8 cellular contexts compared by ENCODE assay signal in genomic region chr9:124660341-124660801, GRCh38.
A peak's percentile ranks its signal among the peaks of the same experiment; 100 is the strongest.
DNase-seq lines count a peak whose midpoint lies in the region; ATAC-seq and TF ChIP-seq lines count a peak whose summit lies in the region.

No MANE protein-coding gene starts in this region.

- no peak for DNase-seq in activated T-cell treated with anti-CD3 and anti-CD28 coated beads, Interleukin-2, amount 50 U/mL, for 4 hours
- DNase-seq in activated T-cell treated with anti-CD3 and anti-CD28 coated beads, Interleukin-2, amount 50 U/mL, for 1 hour: no peak
- DNase-seq in NCI-H1694 (lab: John Stamatoyannopoulos, UW) (peak; percentile 10), foreskin fibroblast (peak; percentile 18 to 48), ovary (no peak), cortex of kidney (lab: John Stamatoyannopoulos, UW) (no peak)
- DNase-seq in activated CD8-positive, alpha-beta T cell treated with anti-CD3 and anti-CD28 coated beads, Interleukin-2, amount 10 ng/mL, durations not matched to agents 7 days and 5 days: no peak

- TF ChIP-seq POLR2A in ovary (IDR thresholded peaks at IDR 0.05): no peak

- peak overlapping the region; percentile 91 for H3K4me3 Mint-ChIP-seq in activated T-cell treated with anti-CD3 and anti-CD28 coated beads, Interleukin-2, amount 50 U/mL, for 4 hours
- peak overlapping the region; percentile 75 for H3K4me3 Mint-ChIP-seq in activated CD8-positive, alpha-beta T cell treated with anti-CD3 and anti-CD28 coated beads, Interleukin-2, amount 10 ng/mL, durations not matched to agents 7 days and 5 days

- H3K27me3 Mint-ChIP-seq in activated T-cell treated with anti-CD3 and anti-CD28 coated beads, Interleukin-2, amount 50 U/mL, for 4 hours (ENCODE audit: low read depth): peaks cover 20% of the 10 kb centered on the region
- H3K27me3 Mint-ChIP-seq in activated CD8-positive, alpha-beta T cell treated with anti-CD3 and anti-CD28 coated beads, Interleukin-2, amount 10 ng/mL, durations not matched to agents 7 days and 5 days (ENCODE audit: low read depth): peaks cover 12% of the 10 kb centered on the region

- no peaks in the 10 kb centered on the region for H3K36me3 Mint-ChIP-seq in activated T-cell treated with anti-CD3 and anti-CD28 coated beads, Interleukin-2, amount 50 U/mL, for 4 hours (ENCODE audit: insufficient read depth)
- H3K36me3 Mint-ChIP-seq in activated CD8-positive, alpha-beta T cell treated with anti-CD3 and anti-CD28 coated beads, Interleukin-2, amount 10 ng/mL, durations not matched to agents 7 days and 5 days (ENCODE audit: low read depth): no peaks in the 10 kb centered on the region

- no peaks in the 10 kb centered on the region for H3K9me3 Mint-ChIP-seq in activated T-cell treated with anti-CD3 and anti-CD28 coated beads, Interleukin-2, amount 50 U/mL, for 4 hours
- H3K9me3 Mint-ChIP-seq in activated CD8-positive, alpha-beta T cell treated with anti-CD3 and anti-CD28 coated beads, Interleukin-2, amount 10 ng/mL, durations not matched to agents 7 days and 5 days (ENCODE audit: insufficient read depth): no peaks in the 10 kb centered on the region

- H3K4me3 ChIP-seq in foreskin fibroblast (ENCODE audit: low read depth in 1 of 2, low read length in 2 of 2) (peak overlapping the region; percentile 45 to 64), ovary (peak overlapping the region; percentile 44)

- 2 to 6% (median 5%) methylated on average over 11 of the region's 11 CpGs for WGBS in ovary, 3 donors

- no peaks in the 10 kb centered on the region for H3K9me3 ChIP-seq in ovary

- no peaks in the 10 kb centered on the region for H3K36me3 ChIP-seq in ovary

- H3K4me1 ChIP-seq in ovary (ENCODE audit: insufficient read depth): peaks cover 2% of the 10 kb centered on the region

- CTCF ChIA-PET in activated CD8-positive, alpha-beta T cell treated with anti-CD3 and anti-CD28 coated beads, Interleukin-2, amount 10 ng/mL, durations not matched to agents 7 days and 5 days (lab: Charles Lee): interaction anchor here (1.5 to 2.1 kb wide), 5 partner anchors 13 to 193 kb away, joined by 5 to 10 read pairs (median 7); partner anchors contain the start of gene WDR38

- POLR2A ChIA-PET in activated CD8-positive, alpha-beta T cell treated with anti-CD3 and anti-CD28 coated beads, Interleukin-2, amount 10 ng/mL, durations not matched to agents 7 days and 5 days (lab: Charles Lee): interaction anchor here (0.6 kb wide), 1 partner anchor 647 kb away, joined by 4 read pairs; no protein-coding TSS in a partner anchor

- H3K4me1 Mint-ChIP-seq in activated T-cell treated with anti-CD3 and anti-CD28 coated beads, Interleukin-2, amount 50 U/mL, for 4 hours (ENCODE audit: low read depth): peaks cover 34% of the 10 kb centered on the region
- H3K4me1 Mint-ChIP-seq in activated CD8-positive, alpha-beta T cell treated with anti-CD3 and anti-CD28 coated beads, Interleukin-2, amount 10 ng/mL, durations not matched to agents 7 days and 5 days (ENCODE audit: low read depth): peaks cover 27% of the 10 kb centered on the region

- H3K27me3 ChIP-seq in ovary: no peaks in the 10 kb centered on the region

- TF ChIP-seq CTCF in foreskin fibroblast (IDR thresholded peaks at IDR 0.05; ENCODE audit: low read depth, low read length) (no peak), ovary (IDR thresholded peaks at IDR 0.05) (no peak)

- no peak overlapping the region for H3K27ac Mint-ChIP-seq in activated CD8-positive, alpha-beta T cell treated with anti-CD3 and anti-CD28 coated beads, Interleukin-2, amount 10 ng/mL, durations not matched to agents 7 days and 5 days

- no peak for ATAC-seq in activated T-cell treated with anti-CD3 and anti-CD28 coated beads, Interleukin-2, amount 50 U/mL, for 4 hours
- ATAC-seq in activated CD8-positive, alpha-beta T cell treated with anti-CD3 and anti-CD28 coated beads, Interleukin-2, amount 10 ng/mL, durations not matched to agents 7 days and 5 days: no peak
- no peak for ATAC-seq in GM19395 (IDR thresholded peaks at IDR 0.05; ENCODE audit: unreplicated experiment)

- TF ChIP-seq EP300 in ovary (IDR thresholded peaks at IDR 0.05): no peak

- intact Hi-C loops in ovary (cut with DNase I): no loop called here

- H3K27ac ChIP-seq in ovary: no peak overlapping the region

Comparison
In these comparisons a context has a peak if more than half of its experiments do, and no peak if none do; other contexts are left out.
1. DNase-seq: peak in NCI-H1694 (single experiment) and foreskin fibroblast (2 of 2); none in activated T-cell treated with anti-CD3 and anti-CD28 coated beads, Interleukin-2, amount 50 U/mL, for 4 hours (single experiment), activated T-cell treated with anti-CD3 and anti-CD28 coated beads, Interleukin-2, amount 50 U/mL, for 1 hour (single experiment), activated CD8-positive, alpha-beta T cell treated with anti-CD3 and anti-CD28 coated beads, Interleukin-2, amount 10 ng/mL, durations not matched to agents 7 days and 5 days (single experiment), ovary (0 of 5) and cortex of kidney (single experiment).